8 cellular contexts compared by ENCODE assay signal in the genomic region with DNA sequence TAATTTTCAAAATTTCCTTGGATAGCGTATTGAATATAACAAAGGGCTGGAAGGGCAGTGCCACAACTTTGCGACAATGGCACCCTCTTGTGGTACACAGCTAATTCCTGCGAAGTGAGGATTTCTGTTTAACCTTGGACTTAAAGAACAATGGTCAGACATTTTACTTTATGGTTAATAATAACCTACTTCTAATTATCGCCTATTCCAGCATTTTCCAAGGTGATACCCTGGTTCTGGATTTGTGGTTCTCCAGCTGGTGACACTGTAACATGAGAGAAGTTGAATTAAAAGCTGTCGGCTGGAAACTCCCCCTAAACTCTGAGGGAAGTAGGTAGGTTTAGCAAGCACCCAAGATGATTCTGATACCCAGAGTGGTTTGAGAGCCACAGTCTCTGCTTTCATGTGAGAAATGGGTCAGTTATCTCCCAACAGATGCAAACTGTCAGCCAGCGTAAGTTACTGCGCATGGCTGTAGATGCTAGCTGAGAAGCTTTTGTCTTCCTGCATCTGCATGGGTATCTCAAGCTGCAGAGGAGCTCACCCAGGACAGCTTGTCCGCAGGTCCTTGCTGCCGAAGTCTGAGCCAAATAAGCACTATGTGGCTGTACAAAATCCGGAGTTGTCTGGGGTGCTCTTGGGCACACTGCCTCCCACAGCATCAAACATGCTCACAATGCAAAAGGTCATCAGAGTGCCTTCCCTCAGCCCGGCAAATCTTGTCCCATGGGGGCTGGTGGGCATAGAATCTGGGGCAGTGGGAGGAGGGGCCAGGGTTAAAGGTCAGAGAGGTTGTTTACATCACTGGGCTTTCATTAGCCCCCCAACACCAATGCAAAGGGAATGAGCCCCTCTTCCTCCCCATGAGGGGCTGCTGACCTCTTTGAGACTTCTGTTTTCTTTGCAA. TPM values are rescaled to one million over a fixed set of nuclear protein-coding genes. Genes with fewer than 3 reads are reported as not detected.
DNase-seq lines count a peak whose midpoint lies in the region; ATAC-seq and TF ChIP-seq lines count a peak whose summit lies in the region.

No MANE protein-coding gene starts in this region.

- peak overlapping the region; percentile 19; the same call in 1 of the 2 replicates for H3K4me2 ChIP-seq in OCI-LY3 (ENCODE audit: low read length)

- no peaks in the 10 kb centered on the region for H3K36me3 Mint-ChIP-seq in activated naive CD4-positive, alpha-beta T cell treated with anti-CD3 and anti-CD28 coated beads, Interleukin-2, amount 50 U/mL, for 24 hours
- H3K36me3 Mint-ChIP-seq in glutamatergic neuron (ENCODE audit: unreplicated experiment) (no peaks in the 10 kb centered on the region), progenitor cell of endocrine pancreas (ENCODE audit: insufficient read depth) (no peaks in the 10 kb centered on the region)

- H4K20me1 ChIP-seq in OCI-LY3 (ENCODE audit: insufficient read depth, low read length), result no peaks in the 10 kb centered on the region

- H3K4me3 Mint-ChIP-seq in activated naive CD4-positive, alpha-beta T cell treated with anti-CD3 and anti-CD28 coated beads, Interleukin-2, amount 50 U/mL, for 24 hours, result no peak overlapping the region
- H3K4me3 Mint-ChIP-seq in glutamatergic neuron (ENCODE audit: unreplicated experiment) (no peak overlapping the region), progenitor cell of endocrine pancreas (ENCODE audit: low read depth) (no peak overlapping the region)

- DNase-seq in SIG-M5 treated with dmso at 0.1 percent for 504 hours (lab: John Stamatoyannopoulos, UW; ENCODE audit: unreplicated experiment), result peak; percentile 49
- no peak for DNase-seq in SIG-M5 (lab: John Stamatoyannopoulos, UW)
- DNase-seq in HS-27A (ENCODE audit: low read depth), result peak; percentile 49
- peak; percentile 58 for DNase-seq in glutamatergic neuron
- DNase-seq in progenitor cell of endocrine pancreas (ENCODE audit: low spot score, unreplicated experiment), result no peak

- H3K4me3 ChIP-seq in OCI-LY3 (ENCODE audit: low read length), result no peak overlapping the region

- H3K27me3 Mint-ChIP-seq in activated naive CD4-positive, alpha-beta T cell treated with anti-CD3 and anti-CD28 coated beads, Interleukin-2, amount 50 U/mL, for 24 hours, result peaks cover 4% of the 10 kb centered on the region
- H3K27me3 Mint-ChIP-seq in glutamatergic neuron (ENCODE audit: unreplicated experiment) (peaks cover 3% of the 10 kb centered on the region), progenitor cell of endocrine pancreas (peaks cover 20% of the 10 kb centered on the region)

- H3K27ac ChIP-seq in OCI-LY3 (ENCODE audit: low read length), result no peak overlapping the region

- no peak overlapping the region for H3K9ac ChIP-seq in OCI-LY3 (ENCODE audit: low read length)

- H3K9me3 ChIP-seq in OCI-LY3 (ENCODE audit: insufficient read depth, low read length), result no peaks in the 10 kb centered on the region

- H3K79me2 ChIP-seq in OCI-LY3 (ENCODE audit: low read length), result no peaks in the 10 kb centered on the region

- H2AFZ ChIP-seq in OCI-LY3 (ENCODE audit: low read depth, low read length), result no peak overlapping the region

- no peaks in the 10 kb centered on the region for H3K4me1 ChIP-seq in OCI-LY3 (ENCODE audit: low read length)

- H3K27me3 ChIP-seq in OCI-LY3 (ENCODE audit: low read depth, low read length), result peaks cover 53% of the 10 kb centered on the region

- no peak for ATAC-seq in HG02642 (IDR thresholded peaks at IDR 0.05; ENCODE audit: poor library complexity, unreplicated experiment)

- TF ChIP-seq CTCF in OCI-LY3 (IDR thresholded peaks at IDR 0.05; ENCODE audit: low read depth, low read length) (peak; percentile 98), glutamatergic neuron (IDR thresholded peaks at IDR 0.05; ENCODE audit: partially characterized antibody, unreplicated experiment) (peak; percentile 60), progenitor cell of endocrine pancreas (IDR thresholded peaks at IDR 0.05; ENCODE audit: unreplicated experiment) (peak; percentile 91)

- H3K9me3 Mint-ChIP-seq in activated naive CD4-positive, alpha-beta T cell treated with anti-CD3 and anti-CD28 coated beads, Interleukin-2, amount 50 U/mL, for 24 hours, result no peaks in the 10 kb centered on the region
- peaks cover 2% of the 10 kb centered on the region for H3K9me3 Mint-ChIP-seq in glutamatergic neuron (ENCODE audit: unreplicated experiment)
- no peaks in the 10 kb centered on the region for H3K9me3 Mint-ChIP-seq in progenitor cell of endocrine pancreas (ENCODE audit: low read depth)

- H3K4me1 Mint-ChIP-seq in activated naive CD4-positive, alpha-beta T cell treated with anti-CD3 and anti-CD28 coated beads, Interleukin-2, amount 50 U/mL, for 24 hours, result peaks cover 27% of the 10 kb centered on the region
- H3K4me1 Mint-ChIP-seq in glutamatergic neuron (ENCODE audit: low read depth, unreplicated experiment) (peaks cover 27% of the 10 kb centered on the region), progenitor cell of endocrine pancreas (ENCODE audit: low read depth) (peaks cover 13% of the 10 kb centered on the region)

- H3K36me3 ChIP-seq in OCI-LY3 (replicated peaks; ENCODE audit: low read depth, low read length), result no peaks in the 10 kb centered on the region

- H3K27ac Mint-ChIP-seq in activated naive CD4-positive, alpha-beta T cell treated with anti-CD3 and anti-CD28 coated beads, Interleukin-2, amount 50 U/mL, for 24 hours, result peak overlapping the region; percentile 46
- H3K27ac Mint-ChIP-seq in glutamatergic neuron (ENCODE audit: unreplicated experiment) (no peak overlapping the region), progenitor cell of endocrine pancreas (peak overlapping the region; percentile 79)

RNA-seq across cellular contexts. Expression of gene CHSY1, which starts 6.6 kb away (rescaled TPM):
- 38.2 TPM for total RNA-seq in glutamatergic neuron (ENCODE audit: unreplicated experiment)
- total RNA-seq in progenitor cell of endocrine pancreas, result 33.2 and 36.7 TPM in 2 replicates

RNA-seq across cellular contexts. Expression of gene SELENOS, which starts 18.8 kb away (rescaled TPM):
- total RNA-seq in glutamatergic neuron (ENCODE audit: unreplicated experiment) (46.9 TPM), progenitor cell of endocrine pancreas (44.7 and 51.9 TPM in 2 replicates)

RNA-seq across cellular contexts. Expression of gene SNRPA1, which starts 36.6 kb away (rescaled TPM):
- total RNA-seq in glutamatergic neuron (ENCODE audit: unreplicated experiment), result 73.5 TPM
- 70.6 and 78.6 TPM in 2 replicates for total RNA-seq in progenitor cell of endocrine pancreas

Comparison
In these comparisons a context has a peak if more than half of its experiments do, and no peak if none do; other contexts are left out.
1. DNase-seq: peak in SIG-M5 treated with dmso at 0.1 percent for 504 hours (single experiment), HS-27A (single experiment) and glutamatergic neuron (single experiment); none in SIG-M5 (single experiment) and progenitor cell of endocrine pancreas (single experiment).
2. Peak in every context shown above with its lines, with median percentiles within 50 percentile points of each other: CTCF ChIP-seq.